Comparison of ENCODE assay signal across 8 cellular contexts in genomic region chr13:48561461-48562224, GRCh38. TPM values are rescaled to one million over a fixed set of nuclear protein-coding genes. Genes with fewer than 3 reads are reported as not detected.
DNase-seq lines count a peak whose midpoint lies in the region; ATAC-seq, FAIRE-seq and TF ChIP-seq lines count a peak whose summit lies in the region.
"Had no signal": no experiment of that assay in that cellular context is flagged by ENCODE, and none has a peak within 500 bp of the region (broad histone marks: within the 10 kb centered on the region; RNA-seq: fewer than 3 reads in every experiment).

No MANE protein-coding gene starts in this region.

- TF ChIP-seq CTCF in keratinocyte (optimal IDR thresholded peaks at IDR 0.05 in 1 of 3, IDR thresholded peaks at IDR 0.05 in 1 of 3, conservative IDR thresholded peaks at IDR 0.05 in 1 of 3; ENCODE audit: extremely low read depth in 1 of 3, insufficient read depth in 2 of 3, low read length in 3 of 3) (no peak), dorsolateral prefrontal cortex (IDR thresholded peaks at IDR 0.05 in 54 of 56, conservative IDR thresholded peaks at IDR 0.05 in 2 of 56; ENCODE audit: low read depth in 1 of 56, partially characterized antibody in 56 of 56) (no peak)

- no peaks in the 10 kb centered on the region for H3K27me3 ChIP-seq in keratinocyte (ENCODE audit: control insufficient read depth, extremely low read depth, insufficient read depth, low read length)
- H3K27me3 ChIP-seq in dorsolateral prefrontal cortex = no peaks in the 10 kb centered on the region

- TF ChIP-seq POLR2A in GM12892 (IDR thresholded peaks at IDR 0.05; ENCODE audit: low read depth, low read length) = no peak

- no peaks in the 10 kb centered on the region for H3K36me3 ChIP-seq in keratinocyte (ENCODE audit: control insufficient read depth in 2 of 2, extremely low read depth in 1 of 2, insufficient read depth in 2 of 2, low read length in 2 of 2)

- H3K9ac ChIP-seq in keratinocyte (ENCODE audit: control insufficient read depth, extremely low read depth, insufficient read depth, low read length) = no peak overlapping the region

- H3K9me1 ChIP-seq in keratinocyte (ENCODE audit: control insufficient read depth, extremely low read depth, insufficient read depth, low read length) = no peaks in the 10 kb centered on the region

- DNase-seq in GM12892 (ENCODE audit: insufficient read length) = no peak
- DNase-seq in NAMALWA (ENCODE audit: low spot score) = peak; percentile 25
- DNase-seq in keratinocyte (ENCODE audit: low read depth, low spot score) = no peak
- DNase-seq in H4 (ENCODE audit: low spot score) = no peak
- no peak for DNase-seq in dorsolateral prefrontal cortex
- no peak for DNase-seq in DMS79 (lab: John Stamatoyannopoulos, UW)

- H3K27ac ChIP-seq in keratinocyte (ENCODE audit: control insufficient read depth, insufficient read depth, low read length) (no peak overlapping the region), dorsolateral prefrontal cortex (no peak overlapping the region)

- dilution Hi-C loops in keratinocyte (cut with MboI; ENCODE audit: extremely low pct_ligation_motif_present, low sequenced_read_pairs) = no loop called here

- intact Hi-C loops in dorsolateral prefrontal cortex (cut with DNase I) = no loop called here

- no peaks in the 10 kb centered on the region for H3K9me3 ChIP-seq in keratinocyte (ENCODE audit: control insufficient read depth, low read depth, low read length)

- ATAC-seq in GM21526 (IDR thresholded peaks at IDR 0.05; ENCODE audit: low FRiP score, unreplicated experiment) = peak; percentile 3

- H4K20me1 ChIP-seq in keratinocyte (ENCODE audit: control insufficient read depth, extremely low read depth, insufficient read depth, low read length) = no peaks in the 10 kb centered on the region

- no peak overlapping the region for H2AFZ ChIP-seq in keratinocyte (ENCODE audit: control insufficient read depth, low read length)

- H3K79me2 ChIP-seq in keratinocyte (ENCODE audit: control insufficient read depth, insufficient read depth, low read length) = no peaks in the 10 kb centered on the region

- H3K4me2 ChIP-seq in keratinocyte (ENCODE audit: control insufficient read depth, extremely low read depth, insufficient read depth, low read depth, low read length) = no peak overlapping the region

- FAIRE-seq in GM12892 (lab: Jason Lieb, UNC) = peak; percentile 51
- FAIRE-seq in keratinocyte (lab: Jason Lieb, UNC) = peak; percentile 26
- FAIRE-seq: G401.6 had no signal

- no peak overlapping the region for H3K4me3 ChIP-seq in keratinocyte (ENCODE audit: control insufficient read depth in 2 of 3, extremely low read depth in 1 of 3, insufficient read depth in 2 of 3, low read depth in 1 of 3, low read length in 3 of 3)
- H3K4me3 ChIP-seq in dorsolateral prefrontal cortex = no peak overlapping the region

- no peaks in the 10 kb centered on the region for H3K4me1 ChIP-seq in keratinocyte (ENCODE audit: control insufficient read depth, extremely low read depth, insufficient read depth, low read length)

RNA-seq across cellular contexts. Expression of gene RCBTB2, which starts 28.8 kb away (rescaled TPM):
- 11.4 TPM for polyA plus RNA-seq in GM12892 (2012; ENCODE audit: missing spikeins)
- polyA plus RNA-seq in keratinocyte = 3.4 to 5.5 TPM (median 4.6 TPM) in 3 replicates
- 4.5 TPM for polyA plus RNA-seq in keratinocyte (2011; ENCODE audit: low read depth)
- polyA plus RNA-seq in keratinocyte (2011; cell fraction: cytosol; rRNA removed) = 2.7 and 4.6 TPM in 2 replicates
- 5.3 and 5.9 TPM in 2 replicates for polyA plus RNA-seq in keratinocyte (2011; cell fraction: nucleus; rRNA removed)
- 2.1 and 3.1 TPM in 2 replicates for polyA plus RNA-seq in keratinocyte (2012; ENCODE audit: low replicate concordance)
- polyA minus RNA-seq in keratinocyte = 1.9 to 5.0 TPM (median 4.5 TPM) in 3 replicates
- polyA minus RNA-seq in keratinocyte (2011; cell fraction: cytosol; rRNA and poly(A)+ RNA removed) = 1.5 TPM
- 2.2 and 5.7 TPM in 2 replicates for polyA minus RNA-seq in keratinocyte (2011; cell fraction: nucleus; rRNA and poly(A)+ RNA removed)
- 7.0 and 7.6 TPM in 2 replicates for total RNA-seq in H4 (2014; rRNA removed; shearing (Covaris generic))
- 10 to 100 TPM in 100 of 120 experiments, 1 to 10 TPM in 20; 7.7 to 20.0 (median 11.9) TPM for total RNA-seq in dorsolateral prefrontal cortex
